Comparison of ENCODE assay signal across 8 cellular contexts in genomic region chr1:36372617-36373016, GRCh38. TPM values are rescaled to one million over a fixed set of nuclear protein-coding genes. Genes with fewer than 3 reads are reported as not detected.
A peak's percentile ranks its signal among the peaks of the same experiment; 100 is the strongest.
DNase-seq lines count a peak whose midpoint lies in the region; ATAC-seq and TF ChIP-seq lines count a peak whose summit lies in the region.

No MANE protein-coding gene starts in this region.

- DNase-seq in HFFc6 (no peak), fibroblast of lung (ENCODE audit: low read depth in 2 of 2) (peak in 1 of 2 donors; percentile 34), KBM-7 (no peak), NCI-H2081 treated with DMSO at 0.1 percent for 48 hours (lab: John Stamatoyannopoulos, UW) (no peak)

- H3K27me3 ChIP-seq in fibroblast of lung (ENCODE audit: control insufficient read depth, insufficient read depth, low read length) (no peaks in the 10 kb centered on the region), skeletal muscle satellite cell (ENCODE audit: control insufficient read depth, insufficient read depth, low read length) (no peaks in the 10 kb centered on the region)

- in situ Hi-C loops in KBM-7 (cut with MboI; ENCODE audit: low pct_unique_long_range_greater_than_20kb, low sequenced_read_pairs) = no loop called here

- TF ChIP-seq CTCF in HFFc6 (IDR thresholded peaks at IDR 0.05) = no peak
- TF ChIP-seq CTCF in VCaP (conservative IDR thresholded peaks at IDR 0.05) = no peak
- TF ChIP-seq CTCF in fibroblast of lung (conservative IDR thresholded peaks at IDR 0.05 in 1 of 2, IDR thresholded peaks at IDR 0.05 in 1 of 2; ENCODE audit: low read depth in 1 of 2, low read length in 2 of 2) = no peak

- H3K4me3 ChIP-seq in fibroblast of lung (replicated peaks in 1 of 4; ENCODE audit: control extremely low read depth in 1 of 4, insufficient read depth in 1 of 4, low read depth in 3 of 4, low read length in 4 of 4) (no peak overlapping the region), skeletal muscle satellite cell (ENCODE audit: low read length) (peak overlapping the region; percentile 6)

- H3K4me3 Mint-ChIP-seq in HFFc6 = peak overlapping the region; percentile 81

- peaks cover 45% of the 10 kb centered on the region for H3K79me2 ChIP-seq in fibroblast of lung (ENCODE audit: control insufficient read depth, insufficient read depth, low read length)

- H2AFZ ChIP-seq in fibroblast of lung (ENCODE audit: low read length) = no peak overlapping the region

- no peaks in the 10 kb centered on the region for H4K20me1 ChIP-seq in fibroblast of lung (ENCODE audit: control insufficient read depth, extremely low read depth, insufficient read depth, low read length)

- H3K27me3 Mint-ChIP-seq in HFFc6 (ENCODE audit: insufficient read depth) = peaks cover 2% of the 10 kb centered on the region; the same call in 1 of the 2 replicates

- H3K9ac ChIP-seq in fibroblast of lung (ENCODE audit: insufficient read depth, low read length) (no peak overlapping the region), skeletal muscle satellite cell (ENCODE audit: low read depth, low read length) (peak overlapping the region; percentile 73)

- peak overlapping the region; percentile 98 for H3K27ac Mint-ChIP-seq in HFFc6

- H3K4me1 ChIP-seq in fibroblast of lung (ENCODE audit: control insufficient read depth, extremely low read depth, insufficient read depth, low read length) (peaks cover 34% of the 10 kb centered on the region), skeletal muscle satellite cell (ENCODE audit: control insufficient read depth, insufficient read depth, low read length) (peaks cover 47% of the 10 kb centered on the region)

- peak overlapping the region; percentile 95 for H3K27ac ChIP-seq in VCaP
- H3K27ac ChIP-seq in fibroblast of lung (ENCODE audit: insufficient read depth, low read length) = peak overlapping the region; percentile 92

- peaks cover 68% of the 10 kb centered on the region for H3K4me1 Mint-ChIP-seq in HFFc6 (ENCODE audit: low read depth)

- ATAC-seq in HG03159 (IDR thresholded peaks at IDR 0.05; ENCODE audit: unreplicated experiment) = no peak
- no peak for ATAC-seq in HG03439 (IDR thresholded peaks at IDR 0.05; ENCODE audit: unreplicated experiment)

- H3K9me3 Mint-ChIP-seq in HFFc6 = no peaks in the 10 kb centered on the region

- no peaks in the 10 kb centered on the region for H3K9me3 ChIP-seq in fibroblast of lung (ENCODE audit: control insufficient read depth, insufficient read depth, low read depth, low read length)
- H3K9me3 ChIP-seq in skeletal muscle satellite cell (replicated peaks; ENCODE audit: low read length) = no peaks in the 10 kb centered on the region

- H3K36me3 ChIP-seq in fibroblast of lung (ENCODE audit: control insufficient read depth, insufficient read depth, low read length) = peaks cover 5% of the 10 kb centered on the region
- H3K36me3 ChIP-seq in skeletal muscle satellite cell (ENCODE audit: insufficient read depth, low read length) = peaks cover 16% of the 10 kb centered on the region

- H3K36me3 Mint-ChIP-seq in HFFc6 (ENCODE audit: low read depth) = peaks cover 6% of the 10 kb centered on the region

- H3K4me2 ChIP-seq in fibroblast of lung (ENCODE audit: extremely low read depth, insufficient read depth, low read length) (peak overlapping the region; percentile 71), skeletal muscle satellite cell (ENCODE audit: low read length) (peak overlapping the region; percentile 79)

RNA-seq across cellular contexts. Expression of gene STK40, which starts 13.1 kb away (rescaled TPM):
- total RNA-seq in HFFc6 (2021; fragmentation: NEBNext Ultra II Directional; extraction: Animal tissue kit (Norgen Biotek cat#: 25700)) = 10 to 100 TPM; 24.1 to 26.5 (median 25.1) TPM
- total RNA-seq in fibroblast of lung = 10.5 and 14.2 TPM in 2 replicates
- 15.1 and 15.4 TPM in 2 replicates for polyA plus RNA-seq in fibroblast of lung
- 15.0 and 16.4 TPM in 2 replicates for polyA plus RNA-seq in fibroblast of lung (2012)
- polyA minus RNA-seq in fibroblast of lung (ENCODE audit: low replicate concordance) = 22.0 and 28.6 TPM in 2 replicates
- 15.0 and 15.5 TPM in 2 replicates for total RNA-seq in skeletal muscle satellite cell (2012; rRNA removed)

RNA-seq across cellular contexts. Expression of gene LSM10, which starts 25.1 kb away (rescaled TPM):
- total RNA-seq in HFFc6 (2021; fragmentation: NEBNext Ultra II Directional; extraction: Animal tissue kit (Norgen Biotek cat#: 25700)) = 10 to 100 TPM; 44.6 to 58.7 (median 49.6) TPM
- 13.9 and 19.2 TPM in 2 replicates for total RNA-seq in fibroblast of lung
- 33.5 and 49.1 TPM in 2 replicates for polyA plus RNA-seq in fibroblast of lung
- 42.8 and 74.8 TPM in 2 replicates for polyA plus RNA-seq in fibroblast of lung (2012)
- polyA minus RNA-seq in fibroblast of lung (ENCODE audit: low replicate concordance) = 41.9 and 79.5 TPM in 2 replicates
- 9.6 and 10.1 TPM in 2 replicates for total RNA-seq in skeletal muscle satellite cell (2012; rRNA removed)

RNA-seq across cellular contexts. Expression of gene EVA1B, which starts 49.2 kb away (rescaled TPM):
- total RNA-seq in HFFc6 (2021; fragmentation: NEBNext Ultra II Directional; extraction: Animal tissue kit (Norgen Biotek cat#: 25700)) = 100 to 1,000 TPM; 152 to 206 (median 155) TPM
- total RNA-seq in fibroblast of lung = 199 and 248 TPM in 2 replicates
- polyA plus RNA-seq in fibroblast of lung = 22.7 and 27.1 TPM in 2 replicates
- 104 and 144 TPM in 2 replicates for polyA plus RNA-seq in fibroblast of lung (2012)
- 8.9 and 15.9 TPM in 2 replicates for polyA minus RNA-seq in fibroblast of lung (ENCODE audit: low replicate concordance)
- total RNA-seq in skeletal muscle satellite cell (2012; rRNA removed) = 114 and 163 TPM in 2 replicates
